Comparison of ENCODE assay signal across 3 cellular contexts in the genomic region with DNA sequence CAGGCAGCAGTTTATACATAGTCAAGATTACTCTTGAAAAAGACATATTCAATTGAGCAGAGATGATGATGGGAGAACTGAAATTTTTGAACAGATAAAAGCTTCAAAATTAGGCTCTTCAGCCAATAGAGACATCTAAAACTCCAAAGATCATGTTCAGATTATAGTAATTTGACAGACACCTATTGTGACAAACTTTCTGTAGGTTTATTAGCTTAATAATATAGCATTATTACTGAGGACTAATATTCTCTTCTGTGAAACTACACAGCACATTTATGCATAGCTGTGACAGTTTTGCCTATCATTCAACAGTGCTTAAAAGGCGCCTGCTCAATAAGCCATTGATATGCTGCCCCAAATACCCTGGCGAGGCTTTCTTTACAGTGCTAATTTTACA.
"Had no signal": no experiment of that assay in that cellular context is flagged by ENCODE, and none has a peak within 500 bp of the region (broad histone marks: within the 10 kb centered on the region; RNA-seq: fewer than 3 reads in every experiment).

No MANE protein-coding gene starts in this region.

- DNase-seq: GDM1, GF-D8 had no signal

- ATAC-seq: GM12878 had no signal

- H3K4me3 ChIP-seq: GM12878 had no signal
